ENCODE assay signal across 9 cellular contexts in genomic region chr12:119176267-119177055, GRCh38. TPM values are rescaled to one million over a fixed set of nuclear protein-coding genes. Genes with fewer than 3 reads are reported as not detected.
DNase-seq lines count a peak whose midpoint lies in the region; ATAC-seq and TF ChIP-seq lines count a peak whose summit lies in the region.
"Had no signal": no experiment of that assay in that cellular context is flagged by ENCODE, and none has a peak within 500 bp of the region (broad histone marks: within the 10 kb centered on the region; RNA-seq: fewer than 3 reads in every experiment).

No MANE protein-coding gene starts in this region.

- H3K4me3 ChIP-seq in retinal pigment epithelial cell (ENCODE audit: low read length), result peak overlapping the region; percentile 10

- no peaks in the 10 kb centered on the region for H3K4me1 Mint-ChIP-seq in activated CD4-positive, alpha-beta T cell treated with anti-CD3 and anti-CD28 coated beads for 36 hours
- peaks cover 55% of the 10 kb centered on the region for H3K4me1 Mint-ChIP-seq in WTC11

- peaks cover 13% of the 10 kb centered on the region for H3K27me3 Mint-ChIP-seq in activated CD4-positive, alpha-beta T cell treated with anti-CD3 and anti-CD28 coated beads for 36 hours
- no peaks in the 10 kb centered on the region for H3K27me3 Mint-ChIP-seq in WTC11 (ENCODE audit: low read depth)

- POLR2A ChIA-PET in activated CD4-positive, alpha-beta T cell treated with anti-CD3 and anti-CD28 coated beads for 36 hours (lab: Charles Lee), result no interaction called here
- POLR2A ChIA-PET in WTC11 (lab: Charles Lee), result interaction anchor here (2.5 kb wide), 1 partner anchor 22 kb away, joined by 15 read pairs; no protein-coding TSS in a partner anchor

- H3K4me3 Mint-ChIP-seq in activated CD4-positive, alpha-beta T cell treated with anti-CD3 and anti-CD28 coated beads for 36 hours, result no peak overlapping the region
- H3K4me3 Mint-ChIP-seq in WTC11, result no peak overlapping the region

- no peak overlapping the region for H3K27ac Mint-ChIP-seq in activated CD4-positive, alpha-beta T cell treated with anti-CD3 and anti-CD28 coated beads for 36 hours
- peak overlapping the region; percentile 74; the same call in 1 of the 2 replicates for H3K27ac Mint-ChIP-seq in WTC11

- H3K36me3 Mint-ChIP-seq in activated CD4-positive, alpha-beta T cell treated with anti-CD3 and anti-CD28 coated beads for 36 hours (ENCODE audit: low read depth), result no peaks in the 10 kb centered on the region
- no peaks in the 10 kb centered on the region for H3K36me3 Mint-ChIP-seq in WTC11

- peak; percentile 28 for DNase-seq in activated CD4-positive, alpha-beta T cell treated with anti-CD3 and anti-CD28 coated beads for 36 hours
- DNase-seq in activated CD4-positive, alpha-beta T cell treated with anti-CD3 and anti-CD28 coated beads, Interleukin-2, amount 50 U/mL, for 1 hour, result no peak
- DNase-seq in WTC11 (ENCODE audit: low spot score) (peak; percentile 26), left cardiac atrium (peak; percentile 95), retinal pigment epithelial cell (ENCODE audit: low read depth) (peak; percentile 86), GM10266 (ENCODE audit: extremely low spot score) (no peak), HUDEP-2 (lab: John Stamatoyannopoulos, UW; ENCODE audit: unreplicated experiment in 76 of 76) (no peak)
- DNase-seq: DND-41 had no signal

- CTCF ChIA-PET in activated CD4-positive, alpha-beta T cell treated with anti-CD3 and anti-CD28 coated beads for 36 hours (lab: Charles Lee), result no interaction called here
- CTCF ChIA-PET in WTC11 (lab: Charles Lee), result interaction anchor here (1.0 to 1.9 kb wide), 2 partner anchors 20 to 267 kb away, joined by 3 to 5 read pairs; no protein-coding TSS in a partner anchor

- H3K9me3 Mint-ChIP-seq in activated CD4-positive, alpha-beta T cell treated with anti-CD3 and anti-CD28 coated beads for 36 hours (ENCODE audit: low read depth), result no peaks in the 10 kb centered on the region
- H3K9me3 Mint-ChIP-seq in WTC11, result no peaks in the 10 kb centered on the region

- intact Hi-C loops in activated CD4-positive, alpha-beta T cell treated with anti-CD3 and anti-CD28 coated beads for 36 hours (cut with DNase I, micrococcal nuclease), result no loop called here
- intact Hi-C loops in left cardiac atrium (cut with DNase I), result no loop called here

- no peak for ATAC-seq in activated CD4-positive, alpha-beta T cell treated with anti-CD3 and anti-CD28 coated beads for 36 hours
- no peak for ATAC-seq in WTC11
- peak; percentile 44 to 75 for ATAC-seq in left cardiac atrium
- ATAC-seq in GM21528 (IDR thresholded peaks at IDR 0.05; ENCODE audit: low FRiP score, unreplicated experiment), result no peak

- TF ChIP-seq CTCF in WTC11 (IDR thresholded peaks at IDR 0.05), result no peak
- no peak for TF ChIP-seq CTCF in retinal pigment epithelial cell (conservative IDR thresholded peaks at IDR 0.05; ENCODE audit: low read depth, low read length)
- no peak for TF ChIP-seq CTCF in GM10266 (IDR thresholded peaks at IDR 0.05; ENCODE audit: control insufficient read depth, insufficient read depth, low read depth, missing control alignments)

TF ChIP-seq in WTC11, 78 proteins besides CTCF, POLR2A, EP300 and RAD21:
- TF ChIP-seq USF1 (CRISPR knock-in tag; IDR thresholded peaks at IDR 0.05) (no peak), MXD4 (CRISPR knock-in tag; IDR thresholded peaks at IDR 0.05; ENCODE audit: borderline replicate concordance) (no peak), ATF2 (CRISPR knock-in tag; IDR thresholded peaks at IDR 0.05; ENCODE audit: borderline replicate concordance, low read depth) (no peak), SMAD3 (CRISPR knock-in tag; IDR thresholded peaks at IDR 0.05; ENCODE audit: borderline replicate concordance) (no peak), ZNF416 (CRISPR knock-in tag; IDR thresholded peaks at IDR 0.05) (no peak), ATF1 (CRISPR knock-in tag; IDR thresholded peaks at IDR 0.05) (no peak), KAT7 (CRISPR knock-in tag; IDR thresholded peaks at IDR 0.05; ENCODE audit: borderline replicate concordance) (no peak), TEAD1 (CRISPR knock-in tag; IDR thresholded peaks at IDR 0.05) (no peak), NFYB (CRISPR knock-in tag; conservative IDR thresholded peaks at IDR 0.05; ENCODE audit: low read depth) (no peak), JUN (CRISPR knock-in tag; IDR thresholded peaks at IDR 0.05) (no peak), ZNF423 (CRISPR knock-in tag; IDR thresholded peaks at IDR 0.05) (no peak), ZBTB21 (CRISPR knock-in tag; IDR thresholded peaks at IDR 0.05; ENCODE audit: borderline replicate concordance) (no peak), NFATC4 (CRISPR knock-in tag; IDR thresholded peaks at IDR 0.05) (no peak), ETV6 (CRISPR knock-in tag; IDR thresholded peaks at IDR 0.05) (no peak), ZNF317 (CRISPR knock-in tag; IDR thresholded peaks at IDR 0.05; ENCODE audit: borderline replicate concordance, low read depth) (no peak), RELA (CRISPR knock-in tag; IDR thresholded peaks at IDR 0.05; ENCODE audit: borderline replicate concordance) (no peak), SP1 (CRISPR knock-in tag; conservative IDR thresholded peaks at IDR 0.05) (no peak), NR3C1 (CRISPR knock-in tag; conservative IDR thresholded peaks at IDR 0.05; ENCODE audit: low read depth) (no peak)
- TF ChIP-seq, protein P1, sequence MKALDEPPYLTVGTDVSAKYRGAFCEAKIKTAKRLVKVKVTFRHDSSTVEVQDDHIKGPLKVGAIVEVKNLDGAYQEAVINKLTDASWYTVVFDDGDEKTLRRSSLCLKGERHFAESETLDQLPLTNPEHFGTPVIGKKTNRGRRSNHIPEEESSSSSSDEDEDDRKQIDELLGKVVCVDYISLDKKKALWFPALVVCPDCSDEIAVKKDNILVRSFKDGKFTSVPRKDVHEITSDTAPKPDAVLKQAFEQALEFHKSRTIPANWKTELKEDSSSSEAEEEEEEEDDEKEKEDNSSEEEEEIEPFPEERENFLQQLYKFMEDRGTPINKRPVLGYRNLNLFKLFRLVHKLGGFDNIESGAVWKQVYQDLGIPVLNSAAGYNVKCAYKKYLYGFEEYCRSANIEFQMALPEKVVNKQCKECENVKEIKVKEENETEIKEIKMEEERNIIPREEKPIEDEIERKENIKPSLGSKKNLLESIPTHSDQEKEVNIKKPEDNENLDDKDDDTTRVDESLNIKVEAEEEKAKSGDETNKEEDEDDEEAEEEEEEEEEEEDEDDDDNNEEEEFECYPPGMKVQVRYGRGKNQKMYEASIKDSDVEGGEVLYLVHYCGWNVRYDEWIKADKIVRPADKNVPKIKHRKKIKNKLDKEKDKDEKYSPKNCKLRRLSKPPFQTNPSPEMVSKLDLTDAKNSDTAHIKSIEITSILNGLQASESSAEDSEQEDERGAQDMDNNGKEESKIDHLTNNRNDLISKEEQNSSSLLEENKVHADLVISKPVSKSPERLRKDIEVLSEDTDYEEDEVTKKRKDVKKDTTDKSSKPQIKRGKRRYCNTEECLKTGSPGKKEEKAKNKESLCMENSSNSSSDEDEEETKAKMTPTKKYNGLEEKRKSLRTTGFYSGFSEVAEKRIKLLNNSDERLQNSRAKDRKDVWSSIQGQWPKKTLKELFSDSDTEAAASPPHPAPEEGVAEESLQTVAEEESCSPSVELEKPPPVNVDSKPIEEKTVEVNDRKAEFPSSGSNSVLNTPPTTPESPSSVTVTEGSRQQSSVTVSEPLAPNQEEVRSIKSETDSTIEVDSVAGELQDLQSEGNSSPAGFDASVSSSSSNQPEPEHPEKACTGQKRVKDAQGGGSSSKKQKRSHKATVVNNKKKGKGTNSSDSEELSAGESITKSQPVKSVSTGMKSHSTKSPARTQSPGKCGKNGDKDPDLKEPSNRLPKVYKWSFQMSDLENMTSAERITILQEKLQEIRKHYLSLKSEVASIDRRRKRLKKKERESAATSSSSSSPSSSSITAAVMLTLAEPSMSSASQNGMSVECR (CRISPR knock-in tag; IDR thresholded peaks at IDR 0.05; ENCODE audit: borderline replicate concordance), result no peak
- TF ChIP-seq, protein P2, sequence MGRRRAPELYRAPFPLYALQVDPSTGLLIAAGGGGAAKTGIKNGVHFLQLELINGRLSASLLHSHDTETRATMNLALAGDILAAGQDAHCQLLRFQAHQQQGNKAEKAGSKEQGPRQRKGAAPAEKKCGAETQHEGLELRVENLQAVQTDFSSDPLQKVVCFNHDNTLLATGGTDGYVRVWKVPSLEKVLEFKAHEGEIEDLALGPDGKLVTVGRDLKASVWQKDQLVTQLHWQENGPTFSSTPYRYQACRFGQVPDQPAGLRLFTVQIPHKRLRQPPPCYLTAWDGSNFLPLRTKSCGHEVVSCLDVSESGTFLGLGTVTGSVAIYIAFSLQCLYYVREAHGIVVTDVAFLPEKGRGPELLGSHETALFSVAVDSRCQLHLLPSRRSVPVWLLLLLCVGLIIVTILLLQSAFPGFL (CRISPR knock-in tag; IDR thresholded peaks at IDR 0.05; ENCODE audit: borderline replicate concordance), result no peak

RNA-seq across cellular contexts. Expression of gene HSPB8, which starts 2.3 kb away (rescaled TPM):
- total RNA-seq in activated CD4-positive, alpha-beta T cell treated with anti-CD3 and anti-CD28 coated beads for 36 hours, result not detected
- total RNA-seq in WTC11 (2021), result 6.7 to 7.6 TPM (median 7.6 TPM) in 3 replicates
- 100 to 1,000 TPM; 314 to 316 TPM for total RNA-seq in left cardiac atrium

Comparison
In these comparisons a context has a peak if more than half of its experiments do, and no peak if none do; other contexts are left out.
1. DNase-seq: peak in activated CD4-positive, alpha-beta T cell treated with anti-CD3 and anti-CD28 coated beads for 36 hours (single experiment), WTC11 (single experiment), left cardiac atrium (single experiment) and retinal pigment epithelial cell (single experiment); none in activated CD4-positive, alpha-beta T cell treated with anti-CD3 and anti-CD28 coated beads, Interleukin-2, amount 50 U/mL, for 1 hour (single experiment), GM10266 (single experiment) and HUDEP-2 (0 of 76).
2. ATAC-seq: peak in left cardiac atrium (2 of 2); none in activated CD4-positive, alpha-beta T cell treated with anti-CD3 and anti-CD28 coated beads for 36 hours (single experiment), WTC11 (single experiment) and GM21528 (single experiment).
3. RNA of gene HSPB8, which starts 2.3 kb away (total RNA-seq): 314 to 316 TPM in left cardiac atrium; 6.7 to 7.6 TPM in WTC11 and not detected in activated CD4-positive, alpha-beta T cell treated with anti-CD3 and anti-CD28 coated beads for 36 hours; every median in the first group is over 10 times any median in the second.